ENCODE assay signal across 22 cellular contexts in genomic region chr7:73966062-73966940, GRCh38.
"Had no signal": no experiment of that assay in that cellular context is flagged by ENCODE, and none has a peak within 500 bp of the region (broad histone marks: within the 10 kb centered on the region; RNA-seq: fewer than 3 reads in every experiment).

No MANE protein-coding gene starts in this region.

- H3K4me1 ChIP-seq: pancreas, right lobe of liver, upper lobe of left lung had no signal

- H3K27ac ChIP-seq: coronary artery, esophagus squamous epithelium, pancreas, right lobe of liver, stomach, upper lobe of left lung, VCaP had no signal

- H3K4me3 ChIP-seq: coronary artery, esophagus squamous epithelium, mucosa of descending colon, pancreas, right lobe of liver, smooth muscle cell, stomach, thoracic aorta, upper lobe of left lung had no signal

- ATAC-seq: left lobe of liver; mucosa of descending colon; pancreas; right lobe of liver; stimulated activated effector memory CD8-positive, alpha-beta T cell treated with anti-CD3 and anti-CD28 coated beads, Interleukin-12 subunit alpha, Interleukin-12 subunit beta, amount 100 ng/mL, for 72 hours had no signal

- H3K36me3 ChIP-seq: esophagus squamous epithelium, pancreas, right lobe of liver, stomach, thoracic aorta, upper lobe of left lung had no signal

- H3K27me3 ChIP-seq: pancreas, right lobe of liver, stomach, upper lobe of left lung had no signal

- H3K4me1 Mint-ChIP-seq: neural crest cell had no signal

- H3K4me3 Mint-ChIP-seq: activated naive CD8-positive, alpha-beta T cell; neural crest cell; stimulated activated effector memory CD8-positive, alpha-beta T cell treated with anti-CD3 and anti-CD28 coated beads, Interleukin-12 subunit alpha, Interleukin-12 subunit beta, amount 100 ng/mL, for 72 hours; T-helper 1 cell treated with Interleukin-12 subunit alpha and Interleukin-12 subunit beta and Interleukin-4 antibody, amounts not matched to agents 30 μg/mL and 1 μg/mL, for 36 hours had no signal

- H3K27ac Mint-ChIP-seq: activated naive CD8-positive, alpha-beta T cell; naive B cell; stimulated activated effector memory CD8-positive, alpha-beta T cell treated with anti-CD3 and anti-CD28 coated beads, Interleukin-12 subunit alpha, Interleukin-12 subunit beta, amount 100 ng/mL, for 72 hours; T-helper 1 cell treated with Interleukin-12 subunit alpha and Interleukin-12 subunit beta and Interleukin-4 antibody, amounts not matched to agents 30 μg/mL and 1 μg/mL, for 36 hours had no signal

- DNase-seq: activated CD4-positive, alpha-beta T cell treated with anti-CD3 and anti-CD28 coated beads, Interleukin-2, amount 50 U/mL, for 1 hour; activated CD4-positive, CD25-positive, alpha-beta regulatory T cell treated with anti-CD3 and anti-CD28 coated beads, Interleukin-2, amount 50 U/mL, for 72 hours; central memory CD4-positive, alpha-beta T cell; esophagus squamous epithelium; glutamatergic neuron; hippocampal formation; mucosa of descending colon; naive B cell; pancreas; stimulated activated CD4-positive, alpha-beta T cell treated with anti-CD3 and anti-CD28 coated beads, Interleukin-4, amount 100 ng/mL, for 24 hours; stomach had no signal

- H3K9me3 ChIP-seq: pancreas had no signal

- H3K4me2 ChIP-seq: smooth muscle cell had no signal
